12 cellular contexts compared by ENCODE assay signal in genomic region chr14:55098561-55098898, GRCh38. TPM values are rescaled to one million over a fixed set of nuclear protein-coding genes. Genes with fewer than 3 reads are reported as not detected.
A peak's percentile ranks its signal among the peaks of the same experiment; 100 is the strongest.
DNase-seq lines count a peak whose midpoint lies in the region; ATAC-seq and TF ChIP-seq lines count a peak whose summit lies in the region.
"Had no signal": no experiment of that assay in that cellular context is flagged by ENCODE, and none has a peak within 500 bp of the region (broad histone marks: within the 10 kb centered on the region; RNA-seq: fewer than 3 reads in every experiment).

No MANE protein-coding gene starts in this region.

- no peak overlapping the region for H3K9ac ChIP-seq in mucosa of rectum (ENCODE audit: low read depth in 1 of 2, low read length in 2 of 2)

- H3K36me3 ChIP-seq in heart left ventricle (no peaks in the 10 kb centered on the region), mucosa of rectum (ENCODE audit: control insufficient read depth in 2 of 2, insufficient read depth in 2 of 2, low read length in 2 of 2) (no peaks in the 10 kb centered on the region), urinary bladder (ENCODE audit: insufficient read depth) (no peaks in the 10 kb centered on the region)

- no peaks in the 10 kb centered on the region for H3K27me3 Mint-ChIP-seq in activated T-helper 2 cell treated with anti-CD3 and anti-CD28 coated beads, Interferon-gamma antibody, Interleukin-2, Interleukin-4, amounts not matched to agents 10 μg/mL and 5 μg/mL and 100 μg/mL, durations not matched to agents 14 hours and 24 hours and 36 hours (ENCODE audit: low read depth)

- TF ChIP-seq POLR2A in heart left ventricle (IDR thresholded peaks at IDR 0.05) = no peak

- peak overlapping the region in 8 of 12 donors; percentile 28 to 79 (median 56) for H3K27ac ChIP-seq in heart left ventricle
- H3K27ac ChIP-seq in mucosa of rectum (ENCODE audit: low read depth in 2 of 2, low read length in 2 of 2) = peak overlapping the region; percentile 70 to 77
- H3K27ac ChIP-seq in urinary bladder (ENCODE audit: low read depth) = peak overlapping the region; percentile 39
- H3K27ac ChIP-seq: VCaP had no signal

- peaks cover 9% of the 10 kb centered on the region for H3K36me3 Mint-ChIP-seq in activated T-helper 2 cell treated with anti-CD3 and anti-CD28 coated beads, Interferon-gamma antibody, Interleukin-2, Interleukin-4, amounts not matched to agents 10 μg/mL and 5 μg/mL and 100 μg/mL, durations not matched to agents 14 hours and 24 hours and 36 hours (ENCODE audit: low read depth)
- H3K36me3 Mint-ChIP-seq: mesothelial cell of epicardium had no signal

- DNase-seq in heart left ventricle (no peak), left ventricle myocardium superior (no peak), head of caudate nucleus (no peak), DMS 273 treated with DMSO at 0.1 percent for 48 hours (lab: John Stamatoyannopoulos, UW) (no peak), NCI-H748 treated with DMSO at 0.1 percent for 48 hours (lab: John Stamatoyannopoulos, UW) (no peak)
- DNase-seq in activated T-helper 2 cell treated with anti-CD3 and anti-CD28 coated beads, Interferon-gamma antibody, Interleukin-2, Interleukin-4, amounts not matched to agents 10 μg/mL and 5 μg/mL and 100 μg/mL, durations not matched to agents 14 hours and 24 hours and 36 hours (ENCODE audit: low spot score) = no peak
- DNase-seq: NCI-H1930, OCI-M1 had no signal

- H3K4me1 ChIP-seq in heart left ventricle = peaks cover 13 to 64% (median 35%) of the 10 kb centered on the region in 12 donors
- peaks cover 30 to 46% of the 10 kb centered on the region in 2 donors for H3K4me1 ChIP-seq in mucosa of rectum (ENCODE audit: control insufficient read depth in 2 of 2, insufficient read depth in 2 of 2, low read length in 2 of 2)
- no peaks in the 10 kb centered on the region for H3K4me1 ChIP-seq in urinary bladder (ENCODE audit: insufficient read depth)

- H3K4me1 Mint-ChIP-seq in activated T-helper 2 cell treated with anti-CD3 and anti-CD28 coated beads, Interferon-gamma antibody, Interleukin-2, Interleukin-4, amounts not matched to agents 10 μg/mL and 5 μg/mL and 100 μg/mL, durations not matched to agents 14 hours and 24 hours and 36 hours (ENCODE audit: low read depth) = peaks cover 40% of the 10 kb centered on the region

- H3K9me3 Mint-ChIP-seq in activated T-helper 2 cell treated with anti-CD3 and anti-CD28 coated beads, Interferon-gamma antibody, Interleukin-2, Interleukin-4, amounts not matched to agents 10 μg/mL and 5 μg/mL and 100 μg/mL, durations not matched to agents 14 hours and 24 hours and 36 hours = no peaks in the 10 kb centered on the region
- H3K9me3 Mint-ChIP-seq: mesothelial cell of epicardium had no signal

- intact Hi-C loops in heart left ventricle (cut with DNase I) = no loop called here
- intact Hi-C loops in left ventricle myocardium superior (cut with micrococcal nuclease) = no loop called here
- intact Hi-C loops in activated T-helper 2 cell treated with anti-CD3 and anti-CD28 coated beads, Interferon-gamma antibody, Interleukin-2, Interleukin-4, amounts not matched to agents 10 μg/mL and 5 μg/mL and 100 μg/mL, durations not matched to agents 14 hours and 24 hours and 36 hours (cut with micrococcal nuclease) = loop anchor here (5.0 kb wide), 1 partner anchor 234 kb away; no protein-coding TSS in a partner anchor
- intact Hi-C loops in head of caudate nucleus (cut with DNase I) = no loop called here

- peak overlapping the region; percentile 88 for H3K27ac Mint-ChIP-seq in activated T-helper 2 cell treated with anti-CD3 and anti-CD28 coated beads, Interferon-gamma antibody, Interleukin-2, Interleukin-4, amounts not matched to agents 10 μg/mL and 5 μg/mL and 100 μg/mL, durations not matched to agents 14 hours and 24 hours and 36 hours
- H3K27ac Mint-ChIP-seq: mesothelial cell of epicardium had no signal

- TF ChIP-seq CTCF in heart left ventricle (IDR thresholded peaks at IDR 0.05) = no peak

- H3K4me3 ChIP-seq in heart left ventricle (no peak overlapping the region), mucosa of rectum (ENCODE audit: low read length in 2 of 2) (no peak overlapping the region), urinary bladder (ENCODE audit: low read depth, low read length) (no peak overlapping the region)

- H3K9me3 ChIP-seq in heart left ventricle = no peaks in the 10 kb centered on the region
- H3K9me3 ChIP-seq in mucosa of rectum (ENCODE audit: control insufficient read depth in 2 of 2, low read length in 2 of 2) = no peaks in the 10 kb centered on the region

- no peak overlapping the region for H3K4me3 Mint-ChIP-seq in activated T-helper 2 cell treated with anti-CD3 and anti-CD28 coated beads, Interferon-gamma antibody, Interleukin-2, Interleukin-4, amounts not matched to agents 10 μg/mL and 5 μg/mL and 100 μg/mL, durations not matched to agents 14 hours and 24 hours and 36 hours (ENCODE audit: low read depth)
- H3K4me3 Mint-ChIP-seq: mesothelial cell of epicardium had no signal

- ATAC-seq in heart left ventricle (no peak), left ventricle myocardium superior (no peak)

- 93 to 100% (median 98%) methylated on average over 1 of the region's 1 CpG for WGBS in heart left ventricle, 4 donors
- WGBS in urinary bladder = 98% methylated on average over 1 of the region's 1 CpG

- H3K27me3 ChIP-seq in heart left ventricle = no peaks in the 10 kb centered on the region
- no peaks in the 10 kb centered on the region for H3K27me3 ChIP-seq in mucosa of rectum (ENCODE audit: control insufficient read depth in 2 of 2, insufficient read depth in 2 of 2, low read length in 2 of 2)

RNA-seq across cellular contexts. Expression of gene LGALS3, which starts 30.5 kb away (rescaled TPM):
- 100 to 1,000 TPM; 143 to 372 (median 197) TPM for total RNA-seq in heart left ventricle
- polyA plus RNA-seq in heart left ventricle = 100 to 1,000 TPM; 272 to 311 TPM
- total RNA-seq in left ventricle myocardium superior = 249 TPM
- 14.8 and 18.7 TPM in 2 replicates for total RNA-seq in activated T-helper 2 cell treated with anti-CD3 and anti-CD28 coated beads, Interferon-gamma antibody, Interleukin-2, Interleukin-4, amounts not matched to agents 10 μg/mL and 5 μg/mL and 100 μg/mL, durations not matched to agents 14 hours and 24 hours and 36 hours
- 81.3 TPM for total RNA-seq in urinary bladder
- polyA plus RNA-seq in urinary bladder = 427 TPM

RNA-seq across cellular contexts. Expression of gene MAPK1IP1L, which starts 47.1 kb away (rescaled TPM):
- total RNA-seq in heart left ventricle = 100 to 1,000 TPM in 2 of 9 donors, 10 to 100 TPM in 7; 58.9 to 159 (median 80.1) TPM
- polyA plus RNA-seq in heart left ventricle = 10 to 100 TPM; 23.8 to 66.7 TPM
- 58.1 TPM for total RNA-seq in left ventricle myocardium superior
- 145 and 148 TPM in 2 replicates for total RNA-seq in activated T-helper 2 cell treated with anti-CD3 and anti-CD28 coated beads, Interferon-gamma antibody, Interleukin-2, Interleukin-4, amounts not matched to agents 10 μg/mL and 5 μg/mL and 100 μg/mL, durations not matched to agents 14 hours and 24 hours and 36 hours
- 38.3 TPM for total RNA-seq in urinary bladder
- 56.1 TPM for polyA plus RNA-seq in urinary bladder
